17 cellular contexts compared by ENCODE assay signal in the genomic region with DNA sequence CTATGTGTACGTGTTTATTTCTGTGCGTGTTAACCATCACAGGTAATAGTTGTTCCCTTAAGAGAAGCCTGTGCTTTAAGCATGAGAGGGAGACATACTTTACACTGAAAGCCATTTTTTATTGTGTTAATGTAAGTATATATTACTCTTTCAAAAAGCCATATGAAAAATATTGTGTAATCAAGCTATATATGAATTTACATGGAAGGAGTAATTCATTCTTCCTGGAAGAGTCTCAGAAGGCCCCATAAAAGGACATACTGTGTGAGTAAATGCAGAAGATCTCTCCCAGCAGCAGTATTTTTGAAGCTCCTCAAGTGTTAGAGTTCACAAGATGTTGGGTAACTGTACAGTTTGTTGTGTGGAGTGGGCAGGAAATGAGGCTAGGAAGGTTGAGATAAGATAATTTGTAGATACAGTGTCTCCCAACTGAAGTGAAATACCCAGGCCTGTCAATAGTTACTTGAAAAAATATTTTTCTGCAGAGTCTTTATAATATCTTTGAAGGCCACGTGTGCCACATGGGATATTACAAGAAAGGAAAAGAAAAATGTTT.
DNase-seq lines count a peak whose midpoint lies in the region; ATAC-seq, FAIRE-seq and TF ChIP-seq lines count a peak whose summit lies in the region.
"Had no signal": no experiment of that assay in that cellular context is flagged by ENCODE, and none has a peak within 500 bp of the region (broad histone marks: within the 10 kb centered on the region; RNA-seq: fewer than 3 reads in every experiment).

No MANE protein-coding gene starts in this region.

- intact Hi-C loops in activated T-helper 1 cell treated with anti-CD3 and anti-CD28 coated beads, Interleukin-12 subunit alpha, Interleukin-12 subunit beta, Interleukin-2, Interleukin-4 antibody, amounts not matched to agents 30 ng/mL and 10 ng/mL and 1 ng/mL, durations not matched to agents 14 hours and 24 hours and 36 hours (cut with micrococcal nuclease) = no loop called here

- no peaks in the 10 kb centered on the region for H3K36me3 Mint-ChIP-seq in activated T-helper 1 cell treated with anti-CD3 and anti-CD28 coated beads, Interleukin-12 subunit alpha, Interleukin-12 subunit beta, Interleukin-2, Interleukin-4 antibody, amounts not matched to agents 30 ng/mL and 10 ng/mL and 1 ng/mL, durations not matched to agents 14 hours and 24 hours and 36 hours (ENCODE audit: low read depth)
- H3K36me3 Mint-ChIP-seq: CD4-positive, alpha-beta memory T cell had no signal

- H3K4me1 ChIP-seq in OCI-LY3 (ENCODE audit: low read length) = peaks cover 17% of the 10 kb centered on the region
- H3K4me1 ChIP-seq: BE2C had no signal

- peaks cover 15% of the 10 kb centered on the region for H3K4me1 Mint-ChIP-seq in activated T-helper 1 cell treated with anti-CD3 and anti-CD28 coated beads, Interleukin-12 subunit alpha, Interleukin-12 subunit beta, Interleukin-2, Interleukin-4 antibody, amounts not matched to agents 30 ng/mL and 10 ng/mL and 1 ng/mL, durations not matched to agents 14 hours and 24 hours and 36 hours (ENCODE audit: low read depth)
- H3K4me1 Mint-ChIP-seq: CD4-positive, alpha-beta memory T cell had no signal

- no peaks in the 10 kb centered on the region for H4K20me1 ChIP-seq in OCI-LY3 (ENCODE audit: insufficient read depth, low read length)

- TF ChIP-seq CTCF in OCI-LY3 (IDR thresholded peaks at IDR 0.05; ENCODE audit: low read depth, low read length) = no peak

- peak overlapping the region; percentile 30 for H3K4me2 ChIP-seq in OCI-LY3 (ENCODE audit: low read length)
- H3K4me2 ChIP-seq: SK-N-SH had no signal

- H3K27me3 ChIP-seq in OCI-LY3 (ENCODE audit: low read depth, low read length) = no peaks in the 10 kb centered on the region; the same call in 1 of the 2 replicates
- H3K27me3 ChIP-seq: BE2C had no signal

- FAIRE-seq in frontal cortex (lab: Jason Lieb, UNC) = no peak

- H3K4me3 Mint-ChIP-seq in activated T-helper 1 cell treated with anti-CD3 and anti-CD28 coated beads, Interleukin-12 subunit alpha, Interleukin-12 subunit beta, Interleukin-2, Interleukin-4 antibody, amounts not matched to agents 30 ng/mL and 10 ng/mL and 1 ng/mL, durations not matched to agents 14 hours and 24 hours and 36 hours = no peak overlapping the region
- H3K4me3 Mint-ChIP-seq: CD4-positive, alpha-beta memory T cell; HFFc6 had no signal

- H3K27ac Mint-ChIP-seq in activated T-helper 1 cell treated with anti-CD3 and anti-CD28 coated beads, Interleukin-12 subunit alpha, Interleukin-12 subunit beta, Interleukin-2, Interleukin-4 antibody, amounts not matched to agents 30 ng/mL and 10 ng/mL and 1 ng/mL, durations not matched to agents 14 hours and 24 hours and 36 hours = peak overlapping the region; percentile 55
- H3K27ac Mint-ChIP-seq: CD4-positive, alpha-beta memory T cell; HFFc6 had no signal

- H3K9me3 ChIP-seq in OCI-LY3 (ENCODE audit: insufficient read depth, low read length) = no peaks in the 10 kb centered on the region; the same call in 1 of the 2 replicates
- H3K9me3 ChIP-seq: BE2C, SK-N-SH had no signal

- ATAC-seq in HG03432 (IDR thresholded peaks at IDR 0.05; ENCODE audit: unreplicated experiment) = no peak

- H3K27me3 Mint-ChIP-seq in activated T-helper 1 cell treated with anti-CD3 and anti-CD28 coated beads, Interleukin-12 subunit alpha, Interleukin-12 subunit beta, Interleukin-2, Interleukin-4 antibody, amounts not matched to agents 30 ng/mL and 10 ng/mL and 1 ng/mL, durations not matched to agents 14 hours and 24 hours and 36 hours (ENCODE audit: insufficient read depth) = peaks cover 1% of the 10 kb centered on the region

- H3K9ac ChIP-seq in OCI-LY3 (ENCODE audit: low read length) = no peak overlapping the region
- H3K9ac ChIP-seq: SK-N-SH had no signal

- H2AFZ ChIP-seq in OCI-LY3 (ENCODE audit: low read depth, low read length) = no peak overlapping the region

- DNase-seq in AML-193 (lab: John Stamatoyannopoulos, UW) (peak; percentile 31 to 43), GF-D8 (lab: John Stamatoyannopoulos, UW) (peak; percentile 87), NCI-H2196 (lab: John Stamatoyannopoulos, UW; ENCODE audit: unreplicated experiment) (no peak), frontal cortex (ENCODE audit: low spot score in 2 of 2) (no peak)
- DNase-seq in activated T-helper 1 cell treated with anti-CD3 and anti-CD28 coated beads, Interleukin-12 subunit alpha, Interleukin-12 subunit beta, Interleukin-2, Interleukin-4 antibody, amounts not matched to agents 30 ng/mL and 10 ng/mL and 1 ng/mL, durations not matched to agents 14 hours and 24 hours and 36 hours (ENCODE audit: low spot score) = no peak
- DNase-seq: BE2C; CD4-positive, alpha-beta memory T cell; GOT3; HFFc6; NCI-H1092 treated with DMSO at 0.1 percent for 48 hours; NCI-H1694; NCI-H2107; NCI-H345; NCI-H526 treated with DMSO at 0.1 percent for 48 hours; SK-N-SH had no signal

- H3K79me2 ChIP-seq in OCI-LY3 (ENCODE audit: low read length) = no peaks in the 10 kb centered on the region

- peaks cover 7% of the 10 kb centered on the region for H3K9me3 Mint-ChIP-seq in activated T-helper 1 cell treated with anti-CD3 and anti-CD28 coated beads, Interleukin-12 subunit alpha, Interleukin-12 subunit beta, Interleukin-2, Interleukin-4 antibody, amounts not matched to agents 30 ng/mL and 10 ng/mL and 1 ng/mL, durations not matched to agents 14 hours and 24 hours and 36 hours

- no peak overlapping the region for H3K27ac ChIP-seq in OCI-LY3 (ENCODE audit: low read length)

- no peak overlapping the region for H3K4me3 ChIP-seq in OCI-LY3 (ENCODE audit: low read length)

- H3K36me3 ChIP-seq in OCI-LY3 (replicated peaks; ENCODE audit: low read depth, low read length) = no peaks in the 10 kb centered on the region
- H3K36me3 ChIP-seq: BE2C had no signal

Comparison
In these comparisons a context has a peak if more than half of its experiments do, and no peak if none do; other contexts are left out.
1. DNase-seq: peak in AML-193 (2 of 2) and GF-D8 (single experiment); none in activated T-helper 1 cell treated with anti-CD3 and anti-CD28 coated beads, Interleukin-12 subunit alpha, Interleukin-12 subunit beta, Interleukin-2, Interleukin-4 antibody, amounts not matched to agents 30 ng/mL and 10 ng/mL and 1 ng/mL, durations not matched to agents 14 hours and 24 hours and 36 hours (single experiment), NCI-H2196 (single experiment) and frontal cortex (0 of 2).